In genomic region chr22:49751968-49752597, GRCh38 we compare ENCODE assay signal across 14 cellular contexts.
DNase-seq lines count a peak whose midpoint lies in the region; ATAC-seq, FAIRE-seq and TF ChIP-seq lines count a peak whose summit lies in the region.
"Had no signal": no experiment of that assay in that cellular context is flagged by ENCODE, and none has a peak within 500 bp of the region (broad histone marks: within the 10 kb centered on the region; RNA-seq: fewer than 3 reads in every experiment).

No MANE protein-coding gene starts in this region.

- H3K4me2 ChIP-seq in K562 (ENCODE audit: insufficient read depth, low read length), result no peak overlapping the region

- in situ Hi-C loops in K562 (cut with MboI) (no loop called here), brain microvascular endothelial cell (cut with HindIII; ENCODE audit: low pct_ligation_motif_present, low sequenced_read_pairs) (no loop called here)

- ATAC-seq in K562 (peak; percentile 78), HG02610 (IDR thresholded peaks at IDR 0.05; ENCODE audit: unreplicated experiment) (no peak)

- peak; percentile 10 for DNase-seq in left ventricle myocardium inferior
- DNase-seq in cardiac septum (ENCODE audit: low spot score), result no peak
- DNase-seq in K562 (ENCODE audit: extremely low read depth in 1 of 4, low spot score in 3 of 4), result peak; percentile 50 to 69 (median 67)
- peak; percentile 70 for DNase-seq in kidney
- DNase-seq in NCI-H1930 (lab: John Stamatoyannopoulos, UW), result no peak
- no peak for DNase-seq in brain microvascular endothelial cell
- DNase-seq: C1 segment of cervical spinal cord, GF-D8, NCI-H187 treated with DMSO at 0.1 percent for 48 hours, NCI-H2171, NCI-H446 treated with DMSO at 0.1 percent for 48 hours, RPMI8226 had no signal

- no peak overlapping the region for H2AFZ ChIP-seq in K562 (ENCODE audit: low read depth, low read length)

- TF ChIP-seq CTCF in left ventricle myocardium inferior (IDR thresholded peaks at IDR 0.05; ENCODE audit: borderline replicate concordance) (no peak), K562 (IDR thresholded peaks at IDR 0.05 in 2 of 3, conservative IDR thresholded peaks at IDR 0.05 in 1 of 3; ENCODE audit: insufficient read depth in 2 of 3, low read depth in 1 of 3, low read length in 3 of 3) (no peak), kidney (IDR thresholded peaks at IDR 0.05; ENCODE audit: borderline replicate concordance, extremely low read depth, insufficient read depth) (no peak), brain microvascular endothelial cell (IDR thresholded peaks at IDR 0.05; ENCODE audit: low read depth, low read length, missing control alignments) (no peak)

- TF ChIP-seq EP300 in K562 (IDR thresholded peaks at IDR 0.05; ENCODE audit: low read length), result no peak

- TF ChIP-seq POLR2A in K562 (conservative IDR thresholded peaks at IDR 0.05), result no peak

- H3K9me1 ChIP-seq in K562 (ENCODE audit: control insufficient read depth, insufficient read depth, low read length), result no peaks in the 10 kb centered on the region

- H4K20me1 ChIP-seq in K562 (replicated peaks; ENCODE audit: control insufficient read depth, insufficient read depth, low read length), result no peaks in the 10 kb centered on the region

- BruUV-seq in K562 (replicated peaks; lab: Mats Ljungman, UMichigan), result no TSS peak

- FAIRE-seq in K562 (lab: Jason Lieb, UNC), result no peak
- FAIRE-seq in kidney (lab: Jason Lieb, UNC), result no peak
- FAIRE-seq: A204.1 had no signal

- H3K36me3 ChIP-seq in left ventricle myocardium inferior (no peaks in the 10 kb centered on the region), K562 (ENCODE audit: control insufficient read depth, insufficient read depth, low read length) (no peaks in the 10 kb centered on the region), kidney (ENCODE audit: control insufficient read depth in 1 of 2, insufficient read depth in 2 of 2, low read length in 2 of 2) (no peaks in the 10 kb centered on the region), brain microvascular endothelial cell (replicated peaks) (no peaks in the 10 kb centered on the region)

- H3K4me3 ChIP-seq in left ventricle myocardium inferior (no peak overlapping the region), K562 (no peak overlapping the region), kidney (ENCODE audit: low read length in 2 of 2) (no peak overlapping the region), brain microvascular endothelial cell (ENCODE audit: low read depth, low read length) (no peak overlapping the region)

- H3K27ac ChIP-seq in left ventricle myocardium inferior (replicated peaks), result no peak overlapping the region
- H3K27ac ChIP-seq in K562 (ENCODE audit: extremely low read depth, low read depth, low read length), result no peak overlapping the region
- no peak overlapping the region for H3K27ac ChIP-seq in kidney (ENCODE audit: low read depth in 2 of 2, low read length in 2 of 2)
- H3K27ac ChIP-seq in brain microvascular endothelial cell, result no peak overlapping the region

- POLR2A ChIA-PET in K562 (lab: Yijun Ruan, JAX), result interaction anchor here (0.5 to 0.7 kb wide), 2 partner anchors 110 to 545 kb away, joined by 3 to 4 read pairs; no protein-coding TSS in a partner anchor

- intact Hi-C loops in left ventricle myocardium inferior (cut with micrococcal nuclease) (no loop called here), cardiac septum (cut with DNase I) (no loop called here), K562 (cut with micrococcal nuclease) (no loop called here), kidney (cut with DNase I) (no loop called here)

- H3K9ac ChIP-seq in K562 (ENCODE audit: insufficient read depth in 1 of 2, low read depth in 2 of 2, low read length in 2 of 2) (no peak overlapping the region), kidney (ENCODE audit: low read length in 2 of 2) (no peak overlapping the region)

- H3K9me3 ChIP-seq in left ventricle myocardium inferior (replicated peaks) (peaks cover 19% of the 10 kb centered on the region), K562 (replicated peaks; ENCODE audit: control insufficient read depth, insufficient read depth, low read depth, low read length) (no peaks in the 10 kb centered on the region), kidney (ENCODE audit: control insufficient read depth in 1 of 2, low read length in 2 of 2) (peaks cover 1 to 2% of the 10 kb centered on the region in 2 donors)

- 0% methylated on average over 4 of the region's 17 CpGs for WGBS in K562 (ENCODE audit: insufficient coverage, low coverage, missing lambda C conversion rate)

- H3K79me2 ChIP-seq in K562 (ENCODE audit: control insufficient read depth, insufficient read depth, low read length), result no peaks in the 10 kb centered on the region

- peaks cover 82% of the 10 kb centered on the region for H3K27me3 ChIP-seq in left ventricle myocardium inferior (ENCODE audit: low read depth)
- peaks cover 6 to 35% of the 10 kb centered on the region in 2 experiments; a peak in 4 of 5 replicates for H3K27me3 ChIP-seq in K562 (ENCODE audit: control insufficient read depth in 2 of 2, insufficient read depth in 2 of 2, low read length in 2 of 2)
- H3K27me3 ChIP-seq in brain microvascular endothelial cell (replicated peaks), result no peaks in the 10 kb centered on the region

- no peak for TF ChIP-seq RAD21 in K562 (CRISPR knock-in tag; conservative IDR thresholded peaks at IDR 0.05 in 1 of 2, IDR thresholded peaks at IDR 0.05 in 1 of 2)

- CTCF ChIA-PET in K562 (lab: Yijun Ruan, JAX; ENCODE audit: low intra/inter-chr PET ratio), result no interaction called here

- H3K4me1 ChIP-seq in left ventricle myocardium inferior, result no peaks in the 10 kb centered on the region
- peaks cover 0 to 16% of the 10 kb centered on the region in 2 experiments; a peak in 3 of 5 replicates for H3K4me1 ChIP-seq in K562 (replicated peaks in 1 of 2; ENCODE audit: control insufficient read depth in 2 of 2, insufficient read depth in 2 of 2, low read length in 2 of 2)
- H3K4me1 ChIP-seq in kidney (ENCODE audit: control insufficient read depth in 1 of 2, insufficient read depth in 1 of 2, low read depth in 1 of 2, low read length in 2 of 2), result no peaks in the 10 kb centered on the region

TF ChIP-seq in K562, 482 proteins besides CTCF, POLR2A, EP300 and RAD21:
- TF ChIP-seq CBFA2T2 (conservative IDR thresholded peaks at IDR 0.05) (0 out of 2 replicates have a peak, but pooled peaks have one; percentile 6), KAT8 (IDR thresholded peaks at IDR 0.05; ENCODE audit: low read depth) (no peak), E4F1 (CRISPR knock-in tag; IDR thresholded peaks at IDR 0.05; ENCODE audit: borderline replicate concordance) (no peak), COPS2 (conservative IDR thresholded peaks at IDR 0.05) (no peak), CBFA2T3 (IDR thresholded peaks at IDR 0.05) (peak; percentile 48)

Comparison
In these comparisons a context has a peak if more than half of its experiments do, and no peak if none do; other contexts are left out.
1. DNase-seq: peak in left ventricle myocardium inferior (single experiment), K562 (4 of 4) and kidney (single experiment); none in cardiac septum (single experiment), NCI-H1930 (0 of 2) and brain microvascular endothelial cell (single experiment).